12 cellular contexts compared by ENCODE assay signal in the genomic region with DNA sequence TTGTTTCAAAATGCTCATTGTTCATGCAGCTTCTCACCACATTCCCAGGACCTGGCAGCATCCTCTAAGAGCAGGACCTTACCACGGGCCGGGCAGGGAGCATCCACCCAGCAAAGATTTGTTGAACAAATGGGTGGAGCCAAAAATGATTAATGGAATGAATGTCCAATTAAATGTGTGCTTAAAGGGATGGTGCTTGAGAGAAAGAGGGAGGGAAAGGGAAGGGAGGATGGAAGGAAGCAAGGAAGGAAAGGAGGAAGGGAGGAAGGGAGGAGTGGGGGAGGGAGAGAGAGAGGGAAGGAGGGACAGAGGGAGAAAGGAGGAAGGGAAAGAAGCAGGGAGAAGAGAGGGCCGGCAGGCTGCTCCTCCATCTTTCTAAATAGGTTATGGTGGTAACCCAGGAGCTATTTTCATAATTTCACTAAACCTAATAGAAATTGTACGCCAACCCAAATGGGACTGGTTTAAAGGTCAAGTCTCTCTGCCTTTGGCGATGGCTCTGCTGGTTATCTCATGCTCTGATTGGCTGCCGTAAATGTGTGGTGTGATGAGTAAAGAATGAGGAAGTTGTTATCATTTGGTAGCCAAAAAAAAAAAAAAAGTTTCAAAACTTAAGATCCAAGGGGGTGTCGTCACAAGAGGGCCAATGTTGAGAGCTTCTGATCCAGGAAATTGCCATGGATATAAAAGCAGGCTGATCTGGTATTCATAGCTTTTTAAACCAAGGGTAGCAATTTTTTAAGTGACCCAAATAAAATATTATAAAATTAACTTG.
DNase-seq lines count a peak whose midpoint lies in the region; ATAC-seq and TF ChIP-seq lines count a peak whose summit lies in the region.
"Had no signal": no experiment of that assay in that cellular context is flagged by ENCODE, and none has a peak within 500 bp of the region (broad histone marks: within the 10 kb centered on the region; RNA-seq: fewer than 3 reads in every experiment).

No MANE protein-coding gene starts in this region.

- H3K27ac ChIP-seq in heart right ventricle, result peak overlapping the region in 3 of 10 donors; percentile 10 to 26 (median 17)
- no peak overlapping the region for H3K27ac ChIP-seq in left ventricle myocardium inferior (replicated peaks)
- peak overlapping the region in 1 of 2 donors; percentile 16 for H3K27ac ChIP-seq in right atrium auricular region
- H3K27ac ChIP-seq: BLaER1 had no signal

- H3K27ac Mint-ChIP-seq in glutamatergic neuron (ENCODE audit: unreplicated experiment), result no peak overlapping the region

- no peaks in the 10 kb centered on the region for H3K9me3 Mint-ChIP-seq in glutamatergic neuron (ENCODE audit: unreplicated experiment)

- H3K36me3 ChIP-seq in heart right ventricle (no peaks in the 10 kb centered on the region), left ventricle myocardium inferior (no peaks in the 10 kb centered on the region), right atrium auricular region (no peaks in the 10 kb centered on the region)
- H3K36me3 ChIP-seq: BLaER1 had no signal

- H3K4me1 ChIP-seq in heart right ventricle (peaks cover 0 to 4% (median 0%) of the 10 kb centered on the region in 9 donors), left ventricle myocardium inferior (no peaks in the 10 kb centered on the region), right atrium auricular region (peaks cover 0 to 6% of the 10 kb centered on the region in 2 donors)

- H3K9me3 ChIP-seq in heart right ventricle, result peaks cover 0 to 5% (median 0%) of the 10 kb centered on the region in 11 donors
- H3K9me3 ChIP-seq in left ventricle myocardium inferior (replicated peaks), result peaks cover 4% of the 10 kb centered on the region
- H3K9me3 ChIP-seq in right atrium auricular region, result no peaks in the 10 kb centered on the region
- H3K9me3 ChIP-seq: BLaER1 had no signal

- 22 to 37% methylated on average over 7 of the region's 7 CpGs for WGBS in heart right ventricle, 2 donors

- H3K36me3 Mint-ChIP-seq in glutamatergic neuron (ENCODE audit: unreplicated experiment), result no peaks in the 10 kb centered on the region

- H3K27me3 ChIP-seq in heart right ventricle (peaks cover 0 to 59% (median 29%) of the 10 kb centered on the region in 7 donors), left ventricle myocardium inferior (ENCODE audit: low read depth) (peaks cover 79% of the 10 kb centered on the region), right atrium auricular region (no peaks in the 10 kb centered on the region)
- H3K27me3 ChIP-seq: BLaER1 had no signal

- no peak overlapping the region for H3K4me3 Mint-ChIP-seq in glutamatergic neuron (ENCODE audit: unreplicated experiment)

- no peak for DNase-seq in heart right ventricle
- DNase-seq in left ventricle myocardium inferior, result no peak
- DNase-seq in T1000 (lab: John Stamatoyannopoulos, UW), result peak; percentile 24
- DNase-seq in right atrium auricular region (ENCODE audit: low spot score), result peak; percentile 65
- DNase-seq in glutamatergic neuron, result no peak
- DNase-seq in activated effector memory CD4-positive, alpha-beta T cell treated with Interleukin-2 at 50 U/mL for 16 hours, result no peak
- no peak for DNase-seq in mucosa of gallbladder (ENCODE audit: low spot score)
- DNase-seq: NCI-H524, occipital lobe, T-helper 9 cell had no signal

- peaks cover 4% of the 10 kb centered on the region for H3K27me3 Mint-ChIP-seq in glutamatergic neuron (ENCODE audit: unreplicated experiment)

- ATAC-seq in heart right ventricle, result peak in 6 of 8 donors; percentile 41 to 77 (median 51)
- no peak for ATAC-seq in GM19452 (IDR thresholded peaks at IDR 0.05; ENCODE audit: unreplicated experiment)

- intact Hi-C loops in heart right ventricle (cut with DNase I) (no loop called here), left ventricle myocardium inferior (cut with micrococcal nuclease) (no loop called here)

- peaks cover 7% of the 10 kb centered on the region for H3K4me1 Mint-ChIP-seq in glutamatergic neuron (ENCODE audit: low read depth, unreplicated experiment)

- no peak overlapping the region for H3K4me3 ChIP-seq in heart right ventricle
- no peak overlapping the region for H3K4me3 ChIP-seq in left ventricle myocardium inferior
- H3K4me3 ChIP-seq in right atrium auricular region, result no peak overlapping the region
- H3K4me3 ChIP-seq: BLaER1 had no signal

- no peak for TF ChIP-seq CTCF in heart right ventricle (IDR thresholded peaks at IDR 0.05)
- no peak for TF ChIP-seq CTCF in left ventricle myocardium inferior (IDR thresholded peaks at IDR 0.05; ENCODE audit: borderline replicate concordance)
- no peak for TF ChIP-seq CTCF in right atrium auricular region (IDR thresholded peaks at IDR 0.05)
- no peak for TF ChIP-seq CTCF in glutamatergic neuron (IDR thresholded peaks at IDR 0.05; ENCODE audit: partially characterized antibody, unreplicated experiment)

Comparison
In these comparisons a context has a peak if more than half of its experiments do, and no peak if none do; other contexts are left out.
1. DNase-seq: peak in T1000 (single experiment) and right atrium auricular region (single experiment); none in heart right ventricle (0 of 2), left ventricle myocardium inferior (single experiment), glutamatergic neuron (single experiment), activated effector memory CD4-positive, alpha-beta T cell treated with Interleukin-2 at 50 U/mL for 16 hours (single experiment) and mucosa of gallbladder (single experiment).